In genomic region chr1:204450461-204451257, GRCh38 we compare ENCODE assay signal across 9 cellular contexts. TPM values are rescaled to one million over a fixed set of nuclear protein-coding genes. Genes with fewer than 3 reads are reported as not detected.
DNase-seq lines count a peak whose midpoint lies in the region; ATAC-seq and TF ChIP-seq lines count a peak whose summit lies in the region.
"Had no signal": no experiment of that assay in that cellular context is flagged by ENCODE, and none has a peak within 500 bp of the region (broad histone marks: within the 10 kb centered on the region; RNA-seq: fewer than 3 reads in every experiment).

No MANE protein-coding gene starts in this region.

- intact Hi-C loops in natural killer cell (cut with micrococcal nuclease), result no loop called here
- intact Hi-C loops in naive thymus-derived CD4-positive, alpha-beta T cell (cut with micrococcal nuclease), result no loop called here

- peak overlapping the region; percentile 52 for H3K27ac ChIP-seq in naive thymus-derived CD4-positive, alpha-beta T cell (ENCODE audit: low read depth, low read length)

- H3K4me1 Mint-ChIP-seq in natural killer cell treated with Interleukin-12 subunit alpha and Interleukin-12 subunit beta and Interleukin-15 and Interleukin-18, amount 100 ng/mL, for 72 hours (ENCODE audit: low read depth in 2 of 2), result peaks cover 14 to 35% of the 10 kb centered on the region in 2 donors
- H3K4me1 Mint-ChIP-seq in natural killer cell, result peaks cover 14 to 15% of the 10 kb centered on the region in 2 donors
- peaks cover 10 to 38% (median 32%) of the 10 kb centered on the region in 7 donors for H3K4me1 Mint-ChIP-seq in naive thymus-derived CD4-positive, alpha-beta T cell

- H3K9me3 ChIP-seq in naive thymus-derived CD4-positive, alpha-beta T cell (ENCODE audit: control insufficient read depth in 2 of 3, low read length in 3 of 3), result no peaks in the 10 kb centered on the region

- peaks cover 14 to 18% of the 10 kb centered on the region in 2 donors for H3K4me1 ChIP-seq in naive thymus-derived CD4-positive, alpha-beta T cell (ENCODE audit: control insufficient read depth in 2 of 2, insufficient read depth in 2 of 2, low read length in 2 of 2)

- H3K4me3 Mint-ChIP-seq in natural killer cell treated with Interleukin-12 subunit alpha and Interleukin-12 subunit beta and Interleukin-15 and Interleukin-18, amount 100 ng/mL, for 72 hours, result no peak overlapping the region
- H3K4me3 Mint-ChIP-seq in natural killer cell, result no peak overlapping the region
- no peak overlapping the region for H3K4me3 Mint-ChIP-seq in naive thymus-derived CD4-positive, alpha-beta T cell

- H3K27me3 ChIP-seq in naive thymus-derived CD4-positive, alpha-beta T cell (ENCODE audit: control insufficient read depth in 2 of 2, insufficient read depth in 2 of 2, low read length in 2 of 2), result no peaks in the 10 kb centered on the region

- no peaks in the 10 kb centered on the region for H3K9me3 Mint-ChIP-seq in natural killer cell treated with Interleukin-12 subunit alpha and Interleukin-12 subunit beta and Interleukin-15 and Interleukin-18, amount 100 ng/mL, for 72 hours
- no peaks in the 10 kb centered on the region for H3K9me3 Mint-ChIP-seq in natural killer cell
- no peaks in the 10 kb centered on the region for H3K9me3 Mint-ChIP-seq in naive thymus-derived CD4-positive, alpha-beta T cell

- no peak overlapping the region for H3K4me3 ChIP-seq in naive thymus-derived CD4-positive, alpha-beta T cell (ENCODE audit: low read length)

- DNase-seq in natural killer cell treated with Interleukin-12 subunit alpha and Interleukin-12 subunit beta and Interleukin-15 and Interleukin-18, amount 100 ng/mL, for 72 hours (ENCODE audit: low spot score), result peak; percentile 44
- DNase-seq in natural killer cell (no peak), NCI-H524 (lab: John Stamatoyannopoulos, UW) (no peak), NCI-H2171 (lab: John Stamatoyannopoulos, UW) (no peak)
- no peak for DNase-seq in naive thymus-derived CD4-positive, alpha-beta T cell
- DNase-seq: amniotic stem cell had no signal

- CTCF ChIA-PET in naive thymus-derived CD4-positive, alpha-beta T cell (lab: Charles Lee), result interaction anchor here (0.8 to 22.5 kb wide), 2 partner anchors 49 to 60 kb away, joined by 3 to 434 read pairs; partner anchors contain the start of gene PIK3C2B

- no peak for ATAC-seq in natural killer cell treated with Interleukin-12 subunit alpha and Interleukin-12 subunit beta and Interleukin-15 and Interleukin-18, amount 100 ng/mL, for 72 hours
- no peak for ATAC-seq in natural killer cell
- ATAC-seq in esophagus mucosa, result peak; percentile 86
- ATAC-seq in naive thymus-derived CD4-positive, alpha-beta T cell, result no peak
- no peak for ATAC-seq in GM21619 (IDR thresholded peaks at IDR 0.05; ENCODE audit: unreplicated experiment)
- ATAC-seq in HG03095 (IDR thresholded peaks at IDR 0.05; ENCODE audit: unreplicated experiment), result no peak

- H3K27ac Mint-ChIP-seq in natural killer cell treated with Interleukin-12 subunit alpha and Interleukin-12 subunit beta and Interleukin-15 and Interleukin-18, amount 100 ng/mL, for 72 hours, result peak overlapping the region; percentile 34 to 96
- peak overlapping the region in 1 of 2 donors; percentile 75 for H3K27ac Mint-ChIP-seq in natural killer cell
- peak overlapping the region; percentile 38 to 91 (median 74) for H3K27ac Mint-ChIP-seq in naive thymus-derived CD4-positive, alpha-beta T cell

- POLR2A ChIA-PET in naive thymus-derived CD4-positive, alpha-beta T cell (lab: Charles Lee), result interaction anchor here (0.5 to 1.7 kb wide), 7 partner anchors 16 to 92 kb away, joined by 3 to 7 read pairs (median 4); partner anchors contain the start of gene PIK3C2B

- no peaks in the 10 kb centered on the region for H3K27me3 Mint-ChIP-seq in natural killer cell treated with Interleukin-12 subunit alpha and Interleukin-12 subunit beta and Interleukin-15 and Interleukin-18, amount 100 ng/mL, for 72 hours
- no peaks in the 10 kb centered on the region for H3K27me3 Mint-ChIP-seq in natural killer cell (ENCODE audit: low read depth in 2 of 2)
- H3K27me3 Mint-ChIP-seq in naive thymus-derived CD4-positive, alpha-beta T cell, result no peaks in the 10 kb centered on the region

- no peaks in the 10 kb centered on the region for H3K36me3 Mint-ChIP-seq in natural killer cell treated with Interleukin-12 subunit alpha and Interleukin-12 subunit beta and Interleukin-15 and Interleukin-18, amount 100 ng/mL, for 72 hours
- H3K36me3 Mint-ChIP-seq in natural killer cell, result no peaks in the 10 kb centered on the region
- peaks cover 4 to 34% (median 19%) of the 10 kb centered on the region in 5 donors for H3K36me3 Mint-ChIP-seq in naive thymus-derived CD4-positive, alpha-beta T cell

- peaks cover 0 to 66% (median 5%) of the 10 kb centered on the region in 3 experiments for H3K36me3 ChIP-seq in naive thymus-derived CD4-positive, alpha-beta T cell (ENCODE audit: control insufficient read depth in 2 of 3, insufficient read depth in 3 of 3, low read length in 3 of 3)

- TF ChIP-seq CTCF in natural killer cell (IDR thresholded peaks at IDR 0.05), result no peak

RNA-seq across cellular contexts. Expression of gene PPP1R15B, which starts 39.0 kb away (rescaled TPM):
- total RNA-seq in natural killer cell treated with Interleukin-12 subunit alpha and Interleukin-12 subunit beta and Interleukin-15 and Interleukin-18, amount 100 ng/mL, for 72 hours, result 10 to 100 TPM; 93.1 to 98.6 TPM
- total RNA-seq in natural killer cell (100 to 1,000 TPM; 174 to 236 (median 222) TPM), esophagus mucosa (27.5 TPM)
- 100 to 1,000 TPM in 2 of 5 experiments, 10 to 100 TPM in 3; 69.5 to 175 (median 73.0) TPM for total RNA-seq in naive thymus-derived CD4-positive, alpha-beta T cell
- polyA plus RNA-seq in naive thymus-derived CD4-positive, alpha-beta T cell, result 10 to 100 TPM; 14.1 to 19.3 TPM

RNA-seq across cellular contexts. Expression of gene PIK3C2B, which starts 43.9 kb away (rescaled TPM):
- 10 to 100 TPM; 14.2 to 28.7 TPM for total RNA-seq in natural killer cell treated with Interleukin-12 subunit alpha and Interleukin-12 subunit beta and Interleukin-15 and Interleukin-18, amount 100 ng/mL, for 72 hours
- total RNA-seq in natural killer cell (10 to 100 TPM; 18.1 to 34.8 (median 29.5) TPM), esophagus mucosa (23.7 TPM)
- 10 to 100 TPM; 26.8 to 41.9 (median 32.5) TPM for total RNA-seq in naive thymus-derived CD4-positive, alpha-beta T cell
- polyA plus RNA-seq in naive thymus-derived CD4-positive, alpha-beta T cell, result 1 to 10 TPM; 2.7 to 4.2 TPM
